In the genomic region with DNA sequence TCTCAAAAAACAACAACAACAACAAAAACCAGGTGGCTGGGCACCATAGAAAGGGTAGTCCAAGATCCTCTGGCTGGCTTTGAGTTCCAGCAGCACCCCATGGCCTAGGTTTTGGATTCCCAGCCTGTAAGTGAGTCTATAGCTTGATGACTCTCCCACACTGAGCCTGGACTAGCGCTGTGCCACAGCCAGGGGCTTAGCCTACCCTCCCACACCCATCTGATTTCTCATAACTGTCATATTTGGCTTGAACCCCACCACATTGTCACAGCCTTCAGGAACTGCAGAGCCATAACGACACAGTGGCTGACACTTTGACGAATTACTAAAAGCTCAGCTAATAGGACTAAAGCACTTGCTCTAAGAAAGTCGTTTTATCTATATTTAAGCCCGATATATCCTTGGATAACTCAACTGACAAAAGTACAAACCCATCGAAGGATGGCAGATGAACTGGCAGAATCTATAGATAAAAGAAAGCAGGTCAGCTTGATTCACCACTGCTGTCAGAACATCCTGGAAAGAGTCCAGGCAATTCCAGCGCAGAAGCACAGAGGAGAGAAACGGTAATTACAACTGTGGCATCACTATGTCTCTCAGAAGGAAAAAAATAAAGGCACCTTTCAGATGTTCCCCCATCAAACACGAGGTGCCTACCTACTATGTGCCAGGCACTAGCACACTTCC, we compare ENCODE assay signal across 1 cellular context.
TF ChIP-seq lines count a peak whose summit lies in the region.

No MANE protein-coding gene starts in this region.

TF ChIP-seq in K562, 482 proteins besides CTCF, POLR2A, EP300 and RAD21 (continued from another document):
- TF ChIP-seq, protein P1, sequence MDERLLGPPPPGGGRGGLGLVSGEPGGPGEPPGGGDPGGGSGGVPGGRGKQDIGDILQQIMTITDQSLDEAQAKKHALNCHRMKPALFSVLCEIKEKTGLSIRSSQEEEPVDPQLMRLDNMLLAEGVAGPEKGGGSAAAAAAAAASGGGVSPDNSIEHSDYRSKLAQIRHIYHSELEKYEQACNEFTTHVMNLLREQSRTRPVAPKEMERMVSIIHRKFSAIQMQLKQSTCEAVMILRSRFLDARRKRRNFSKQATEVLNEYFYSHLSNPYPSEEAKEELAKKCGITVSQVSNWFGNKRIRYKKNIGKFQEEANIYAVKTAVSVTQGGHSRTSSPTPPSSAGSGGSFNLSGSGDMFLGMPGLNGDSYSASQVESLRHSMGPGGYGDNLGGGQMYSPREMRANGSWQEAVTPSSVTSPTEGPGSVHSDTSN (CRISPR knock-in tag; IDR thresholded peaks at IDR 0.05; ENCODE audit: low read depth): no peak
- TF ChIP-seq, protein P1 (tag; conservative IDR thresholded peaks at IDR 0.05; ENCODE audit: low read depth): peak; percentile 50
- TF ChIP-seq, protein P2, sequence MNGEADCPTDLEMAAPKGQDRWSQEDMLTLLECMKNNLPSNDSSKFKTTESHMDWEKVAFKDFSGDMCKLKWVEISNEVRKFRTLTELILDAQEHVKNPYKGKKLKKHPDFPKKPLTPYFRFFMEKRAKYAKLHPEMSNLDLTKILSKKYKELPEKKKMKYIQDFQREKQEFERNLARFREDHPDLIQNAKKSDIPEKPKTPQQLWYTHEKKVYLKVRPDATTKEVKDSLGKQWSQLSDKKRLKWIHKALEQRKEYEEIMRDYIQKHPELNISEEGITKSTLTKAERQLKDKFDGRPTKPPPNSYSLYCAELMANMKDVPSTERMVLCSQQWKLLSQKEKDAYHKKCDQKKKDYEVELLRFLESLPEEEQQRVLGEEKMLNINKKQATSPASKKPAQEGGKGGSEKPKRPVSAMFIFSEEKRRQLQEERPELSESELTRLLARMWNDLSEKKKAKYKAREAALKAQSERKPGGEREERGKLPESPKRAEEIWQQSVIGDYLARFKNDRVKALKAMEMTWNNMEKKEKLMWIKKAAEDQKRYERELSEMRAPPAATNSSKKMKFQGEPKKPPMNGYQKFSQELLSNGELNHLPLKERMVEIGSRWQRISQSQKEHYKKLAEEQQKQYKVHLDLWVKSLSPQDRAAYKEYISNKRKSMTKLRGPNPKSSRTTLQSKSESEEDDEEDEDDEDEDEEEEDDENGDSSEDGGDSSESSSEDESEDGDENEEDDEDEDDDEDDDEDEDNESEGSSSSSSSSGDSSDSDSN (IDR thresholded peaks at IDR 0.05; ENCODE audit: borderline replicate concordance in 1 of 2, low read depth in 2 of 2, low read length in 2 of 2): no peak
- 0 out of 2 replicates have a peak, but pooled peaks have one; percentile 37 for TF ChIP-seq NFIC (IDR thresholded peaks at IDR 0.05)
